Comparison of ENCODE assay signal across 8 cellular contexts in the genomic region with DNA sequence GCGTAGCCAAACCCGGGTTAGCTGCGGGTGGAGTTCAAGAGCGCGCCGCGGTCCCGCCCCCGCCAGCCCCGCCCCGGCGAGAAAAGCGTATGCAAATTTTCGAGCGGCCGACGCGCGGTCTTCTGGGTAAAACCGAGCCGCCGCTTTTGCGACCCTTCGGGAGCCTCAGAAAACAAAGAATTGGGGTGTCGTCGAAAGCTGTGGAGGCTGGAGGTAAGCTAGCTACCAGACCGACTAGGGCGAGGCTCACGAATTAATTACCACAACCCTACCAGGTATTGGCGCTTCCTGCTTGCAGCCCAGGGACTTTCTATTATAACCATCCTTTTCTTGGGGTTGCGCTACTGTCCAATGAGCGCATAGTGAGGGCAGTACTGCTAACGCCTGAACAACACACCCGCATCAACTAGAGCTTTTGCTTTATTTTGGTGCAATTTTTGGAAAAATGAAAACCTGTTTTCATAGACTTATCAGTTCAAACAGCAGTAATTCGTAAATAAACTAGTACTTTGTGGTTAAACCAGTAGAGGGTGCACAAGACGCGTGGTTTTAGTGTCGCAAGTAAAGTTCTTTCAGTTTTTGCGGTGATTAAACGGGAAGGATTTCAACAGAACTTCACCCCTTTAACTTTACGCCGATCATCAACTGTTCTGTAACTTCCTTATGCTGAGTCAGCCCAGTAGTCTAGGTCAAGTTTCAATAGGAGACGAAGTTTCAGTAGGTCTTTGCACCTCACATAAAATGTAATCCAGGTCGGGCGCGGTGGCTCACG. TPM values are rescaled to one million over a fixed set of nuclear protein-coding genes. Genes with fewer than 3 reads are reported as not detected.
DNase-seq lines count a peak whose midpoint lies in the region; ATAC-seq, FAIRE-seq and TF ChIP-seq lines count a peak whose summit lies in the region.

A gene (plus strand): TSS at position 318 of the 772 bp plus-strand sequence.

- H3K9me3 Mint-ChIP-seq in Calu3 (ENCODE audit: low read depth, unreplicated experiment) = no peaks in the 10 kb centered on the region

- no peaks in the 10 kb centered on the region for H3K27me3 Mint-ChIP-seq in Calu3 (ENCODE audit: unreplicated experiment)

- intact Hi-C loops in Calu3 (cut with micrococcal nuclease; ENCODE audit: unreplicated experiment) = loop anchor here (1.0 to 5.0 kb wide), 3 partner anchors 67 to 188 kb away; a partner anchor contains a TSS

- H3K27ac Mint-ChIP-seq in Calu3 (ENCODE audit: unreplicated experiment) = peak within 1 kb of the TSS; percentile 89

- H3K4me1 ChIP-seq in NT2/D1 (ENCODE audit: insufficient read depth, insufficient read length) = peaks cover 4% of the 10 kb centered on the region

- H3K4me1 Mint-ChIP-seq in Calu3 (ENCODE audit: low read depth, unreplicated experiment) = peaks cover 34% of the 10 kb centered on the region

- no peaks in the 10 kb centered on the region for H3K27me3 ChIP-seq in NT2/D1 (ENCODE audit: insufficient read depth, insufficient read length)

- peak within 1 kb of the TSS; percentile 81 for H3K4me3 Mint-ChIP-seq in Calu3 (ENCODE audit: low read depth, unreplicated experiment)

- peak; percentile 53 for TF ChIP-seq CTCF in Calu3 (IDR thresholded peaks at IDR 0.05; ENCODE audit: unreplicated experiment)

- peak within 1 kb of the TSS; percentile 97 for H3K9ac ChIP-seq in NT2/D1 (ENCODE audit: insufficient read length, low read depth)

- peak; percentile 61 for ATAC-seq in GM21367 (IDR thresholded peaks at IDR 0.05; ENCODE audit: unreplicated experiment)

- peak within 1 kb of the TSS; percentile 85 for H3K4me3 ChIP-seq in NT2/D1 (ENCODE audit: insufficient read length, low read depth)

- peak; percentile 74 for DNase-seq in Calu3
- DNase-seq in HTR-8/SVneo (ENCODE audit: insufficient read length, low spot score) = peak; percentile 85
- peak; percentile 85 for DNase-seq in NT2/D1 (ENCODE audit: low read depth, low spot score)
- DNase-seq in activated CD8-positive, alpha-beta memory T cell treated with anti-CD3 and anti-CD28 coated beads, Interleukin-2, amount 50 U/mL, for 4 hours = peak; percentile 86
- peak; percentile 61 for DNase-seq in epidermal melanocyte (ENCODE audit: insufficient read length, low spot score)
- peak; percentile 85 for DNase-seq in middle frontal gyrus (ENCODE audit: extremely low spot score, low spot score)
- peak; percentile 75 to 78 for DNase-seq in stimulated activated CD8-positive, alpha-beta memory T cell treated with anti-CD3 and anti-CD28 coated beads, Interleukin-2, amount 100 ng/mL, for 48 hours (ENCODE audit: low read depth in 2 of 2)

- no peak for FAIRE-seq in HTR-8/SVneo (lab: Jason Lieb, UNC)

- peaks cover 39% of the 10 kb centered on the region for H3K36me3 Mint-ChIP-seq in Calu3 (ENCODE audit: insufficient read depth, unreplicated experiment)

- BruUV-seq in Calu3 (replicated peaks; lab: Mats Ljungman, UMichigan) = TSS peak; percentile 100

- CTCF ChIA-PET in Calu3 (lab: Charles Lee) = interaction anchor here (0.7 to 2.2 kb wide), 7 partner anchors 66 to 206 kb away, joined by 3 to 11 read pairs (median 4); a partner anchor contains a TSS

- peaks cover 29% of the 10 kb centered on the region for H3K36me3 ChIP-seq in NT2/D1 (ENCODE audit: insufficient read depth, insufficient read length, low read length)

- no peaks in the 10 kb centered on the region for H3K9me3 ChIP-seq in NT2/D1 (ENCODE audit: insufficient read depth, low read length)

RNA-seq across cellular contexts. Expression of the gene that starts here (rescaled TPM):
- not detected in 2 replicates for total RNA-seq in Calu3 (2022)

Comparison
In these comparisons a context has a peak if more than half of its experiments do, and no peak if none do; other contexts are left out.
1. Peak in every context shown above with its lines: DNase-seq, ATAC-seq and H3K4me3 ChIP-seq.
2. Peak in DNase-seq in Calu3; RNA of the gene not detected or under 1 TPM.